Comparison of ENCODE assay signal across 1 cellular context in the genomic region with DNA sequence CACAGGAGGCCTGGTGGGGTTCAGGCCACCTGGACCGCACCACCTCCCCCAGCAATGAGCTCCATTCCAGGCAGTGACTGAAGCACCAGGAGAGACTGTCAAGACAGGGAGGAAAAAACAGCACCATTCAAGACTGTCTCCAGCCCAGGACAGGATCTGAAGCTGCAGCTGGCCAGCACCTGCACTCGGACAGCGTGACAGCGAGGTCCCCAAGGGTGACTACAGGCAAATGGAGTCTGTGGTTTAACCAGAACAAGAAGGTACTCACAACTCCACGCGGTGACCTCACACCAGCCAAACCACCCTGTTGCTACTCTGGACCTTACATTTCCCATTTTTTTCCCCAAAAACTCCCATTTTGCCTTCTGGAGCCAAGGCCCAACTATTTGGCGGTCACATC.
TF ChIP-seq lines count a peak whose summit lies in the region.

No MANE protein-coding gene starts in this region.

TF ChIP-seq in HEK293, 187 proteins besides CTCF, POLR2A, EP300 and RAD21:
- TF ChIP-seq, protein P1, sequence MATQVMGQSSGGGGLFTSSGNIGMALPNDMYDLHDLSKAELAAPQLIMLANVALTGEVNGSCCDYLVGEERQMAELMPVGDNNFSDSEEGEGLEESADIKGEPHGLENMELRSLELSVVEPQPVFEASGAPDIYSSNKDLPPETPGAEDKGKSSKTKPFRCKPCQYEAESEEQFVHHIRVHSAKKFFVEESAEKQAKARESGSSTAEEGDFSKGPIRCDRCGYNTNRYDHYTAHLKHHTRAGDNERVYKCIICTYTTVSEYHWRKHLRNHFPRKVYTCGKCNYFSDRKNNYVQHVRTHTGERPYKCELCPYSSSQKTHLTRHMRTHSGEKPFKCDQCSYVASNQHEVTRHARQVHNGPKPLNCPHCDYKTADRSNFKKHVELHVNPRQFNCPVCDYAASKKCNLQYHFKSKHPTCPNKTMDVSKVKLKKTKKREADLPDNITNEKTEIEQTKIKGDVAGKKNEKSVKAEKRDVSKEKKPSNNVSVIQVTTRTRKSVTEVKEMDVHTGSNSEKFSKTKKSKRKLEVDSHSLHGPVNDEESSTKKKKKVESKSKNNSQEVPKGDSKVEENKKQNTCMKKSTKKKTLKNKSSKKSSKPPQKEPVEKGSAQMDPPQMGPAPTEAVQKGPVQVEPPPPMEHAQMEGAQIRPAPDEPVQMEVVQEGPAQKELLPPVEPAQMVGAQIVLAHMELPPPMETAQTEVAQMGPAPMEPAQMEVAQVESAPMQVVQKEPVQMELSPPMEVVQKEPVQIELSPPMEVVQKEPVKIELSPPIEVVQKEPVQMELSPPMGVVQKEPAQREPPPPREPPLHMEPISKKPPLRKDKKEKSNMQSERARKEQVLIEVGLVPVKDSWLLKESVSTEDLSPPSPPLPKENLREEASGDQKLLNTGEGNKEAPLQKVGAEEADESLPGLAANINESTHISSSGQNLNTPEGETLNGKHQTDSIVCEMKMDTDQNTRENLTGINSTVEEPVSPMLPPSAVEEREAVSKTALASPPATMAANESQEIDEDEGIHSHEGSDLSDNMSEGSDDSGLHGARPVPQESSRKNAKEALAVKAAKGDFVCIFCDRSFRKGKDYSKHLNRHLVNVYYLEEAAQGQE (tag by site-specific recombination; IDR thresholded peaks at IDR 0.05) = 0 out of 2 replicates have a peak, but pooled peaks have one; percentile 33
- no peak for TF ChIP-seq GLI2 (tag by site-specific recombination; IDR thresholded peaks at IDR 0.05; ENCODE audit: borderline replicate concordance, low read depth)
